Comparison of ENCODE assay signal across 2 cellular contexts in the genomic region with DNA sequence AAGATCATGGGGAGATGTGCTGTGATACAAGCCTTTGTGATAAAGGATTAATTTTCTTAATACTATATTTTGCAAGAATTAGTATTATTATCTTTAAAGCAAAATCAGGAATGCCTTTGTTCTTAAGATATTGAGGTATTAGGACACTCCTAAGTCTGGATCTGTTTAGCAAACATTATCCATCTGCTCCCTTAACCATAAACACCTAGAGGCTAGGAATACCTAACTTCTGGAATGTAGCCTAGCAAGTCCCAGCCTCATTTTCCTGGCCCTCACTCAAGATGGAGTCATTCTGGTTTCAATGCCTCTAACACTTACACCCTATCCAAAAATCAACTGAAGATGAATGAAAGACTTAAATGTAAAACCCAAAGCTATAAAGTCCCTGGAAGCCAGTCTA.
TF ChIP-seq lines count a peak whose summit lies in the region.

No MANE protein-coding gene starts in this region.

TF ChIP-seq in SK-N-SH, 30 proteins besides CTCF, POLR2A, EP300 and RAD21 (continued from another document):
- no peak for TF ChIP-seq NRF1 (IDR thresholded peaks at IDR 0.05; ENCODE audit: low read depth, low read length)
- TF ChIP-seq RCOR1 (IDR thresholded peaks at IDR 0.05; ENCODE audit: low read length): no peak
- no peak for TF ChIP-seq ELF1 (IDR thresholded peaks at IDR 0.05)
- TF ChIP-seq, protein P1, sequence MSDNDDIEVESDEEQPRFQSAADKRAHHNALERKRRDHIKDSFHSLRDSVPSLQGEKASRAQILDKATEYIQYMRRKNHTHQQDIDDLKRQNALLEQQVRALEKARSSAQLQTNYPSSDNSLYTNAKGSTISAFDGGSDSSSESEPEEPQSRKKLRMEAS (IDR thresholded peaks at IDR 0.05; ENCODE audit: low read depth): no peak
- no peak for TF ChIP-seq MEF2A (IDR thresholded peaks at IDR 0.05; ENCODE audit: borderline replicate concordance, low read depth)
TF ChIP-seq in SK-N-SH: peak in this region for 0.

TF ChIP-seq in SK-N-SH treated with all-trans-retinoic acid at 6 μM for 48 hours, 23 proteins besides CTCF, POLR2A, EP300 and RAD21 (continued from another document):
- TF ChIP-seq, protein P2, sequence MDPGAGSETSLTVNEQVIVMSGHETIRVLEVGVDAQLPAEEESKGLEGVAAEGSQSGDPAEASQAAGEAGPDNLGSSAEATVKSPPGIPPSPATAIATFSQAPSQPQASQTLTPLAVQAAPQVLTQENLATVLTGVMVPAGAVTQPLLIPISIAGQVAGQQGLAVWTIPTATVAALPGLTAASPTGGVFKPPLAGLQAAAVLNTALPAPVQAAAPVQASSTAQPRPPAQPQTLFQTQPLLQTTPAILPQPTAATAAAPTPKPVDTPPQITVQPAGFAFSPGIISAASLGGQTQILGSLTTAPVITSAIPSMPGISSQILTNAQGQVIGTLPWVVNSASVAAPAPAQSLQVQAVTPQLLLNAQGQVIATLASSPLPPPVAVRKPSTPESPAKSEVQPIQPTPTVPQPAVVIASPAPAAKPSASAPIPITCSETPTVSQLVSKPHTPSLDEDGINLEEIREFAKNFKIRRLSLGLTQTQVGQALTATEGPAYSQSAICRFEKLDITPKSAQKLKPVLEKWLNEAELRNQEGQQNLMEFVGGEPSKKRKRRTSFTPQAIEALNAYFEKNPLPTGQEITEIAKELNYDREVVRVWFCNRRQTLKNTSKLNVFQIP (CRISPR knock-in tag; IDR thresholded peaks at IDR 0.05; ENCODE audit: borderline replicate concordance, low read depth): no peak
- no peak for TF ChIP-seq SNAI2 (CRISPR knock-in tag; IDR thresholded peaks at IDR 0.05)
- no peak for TF ChIP-seq ESRRG (CRISPR knock-in tag; IDR thresholded peaks at IDR 0.05)
TF ChIP-seq in SK-N-SH treated with all-trans-retinoic acid at 6 μM for 48 hours: peak in this region for 0.
